ENCODE assay signal across 20 cellular contexts in genomic region chr9:110799396-110799795, GRCh38.
DNase-seq lines count a peak whose midpoint lies in the region; ATAC-seq, FAIRE-seq and TF ChIP-seq lines count a peak whose summit lies in the region.
"Had no signal": no experiment of that assay in that cellular context is flagged by ENCODE, and none has a peak within 500 bp of the region (broad histone marks: within the 10 kb centered on the region; RNA-seq: fewer than 3 reads in every experiment).

No MANE protein-coding gene starts in this region.

- H3K27me3 ChIP-seq in GM12878 (replicated peaks in 1 of 2; ENCODE audit: control insufficient read depth in 2 of 2, insufficient read depth in 2 of 2, low read length in 1 of 2) (no peaks in the 10 kb centered on the region), neuronal stem cell (ENCODE audit: control insufficient read depth in 3 of 3, insufficient read depth in 3 of 3, low read depth in 1 of 3, low read length in 3 of 3) (no peaks in the 10 kb centered on the region)

- H3K4me3 Mint-ChIP-seq in HFFc6, result no peak overlapping the region
- H3K4me3 Mint-ChIP-seq: CD4-positive, alpha-beta memory T cell had no signal

- no peak overlapping the region for H3K4me2 ChIP-seq in GM12878 (ENCODE audit: control insufficient read depth, insufficient read depth)
- H3K4me2 ChIP-seq in neuronal stem cell (ENCODE audit: insufficient read depth, low read length, poor library complexity, severe bottlenecking), result no peak overlapping the region

- H2AK5ac ChIP-seq in neuronal stem cell (ENCODE audit: low read depth, low read length), result no peak overlapping the region

- no peak overlapping the region for H2BK12ac ChIP-seq in neuronal stem cell (ENCODE audit: low read length)

- SMC1A ChIA-PET in GM12878 (lab: Charles Lee; ENCODE audit: uncharacterized antibody, unreplicated experiment), result interaction anchor here (4.0 kb wide), 1 partner anchor 22 kb away, joined by 21 read pairs; no protein-coding TSS in a partner anchor

- BruUV-seq in GM12878 (replicated peaks; lab: Mats Ljungman, UMichigan), result no TSS peak

- H3K4me1 Mint-ChIP-seq in HFFc6 (ENCODE audit: low read depth), result peaks cover 66% of the 10 kb centered on the region
- H3K4me1 Mint-ChIP-seq: CD4-positive, alpha-beta memory T cell had no signal

- no peaks in the 10 kb centered on the region for H3K27me3 Mint-ChIP-seq in HFFc6 (ENCODE audit: insufficient read depth)
- H3K27me3 Mint-ChIP-seq: CD4-positive, alpha-beta memory T cell had no signal

- no peak for TF ChIP-seq EP300 in GM12878 (IDR thresholded peaks at IDR 0.05; ENCODE audit: borderline replicate concordance in 1 of 2, control insufficient read depth in 1 of 2, low read depth in 2 of 2, low read length in 2 of 2)

- no peak overlapping the region for H3K18ac ChIP-seq in neuronal stem cell (ENCODE audit: low read length)

- no peak for TF ChIP-seq POLR2A in GM12878 (IDR thresholded peaks at IDR 0.05; ENCODE audit: low read depth, low read length)

- no peak overlapping the region for H3K4me3 ChIP-seq in GM12878
- H3K4me3 ChIP-seq in neuronal stem cell (ENCODE audit: low read length in 2 of 2), result no peak overlapping the region
- H3K4me3 ChIP-seq: HAP-1, K562 had no signal

- no peaks in the 10 kb centered on the region; the same call in 2 of the 3 replicates for H3K9me3 ChIP-seq in GM12878 (replicated peaks; ENCODE audit: control insufficient read depth, insufficient read depth, low read length)
- H3K9me3 ChIP-seq in neuronal stem cell (replicated peaks in 1 of 2; ENCODE audit: control insufficient read depth in 2 of 2, insufficient read depth in 1 of 2, low read depth in 1 of 2, low read length in 2 of 2), result no peaks in the 10 kb centered on the region
- H3K9me3 ChIP-seq: HAP-1 had no signal

- H3K36me3 ChIP-seq in GM12878 (ENCODE audit: control insufficient read depth in 2 of 2, insufficient read depth in 2 of 2, low read length in 1 of 2) (no peaks in the 10 kb centered on the region), neuronal stem cell (replicated peaks in 1 of 2; ENCODE audit: control insufficient read depth in 2 of 2, insufficient read depth in 2 of 2, low read length in 2 of 2) (no peaks in the 10 kb centered on the region)
- H3K36me3 ChIP-seq: HAP-1 had no signal

- H2AFZ ChIP-seq in GM12878 (ENCODE audit: control insufficient read depth, low read depth, low read length) (no peak overlapping the region), neuronal stem cell (ENCODE audit: low read length) (peak overlapping the region; percentile 5)

- RAD21 ChIA-PET in GM12878 (lab: Charles Lee; ENCODE audit: unreplicated experiment), result no interaction called here

- H3K79me1 ChIP-seq in neuronal stem cell (ENCODE audit: low read depth, low read length), result no peaks in the 10 kb centered on the region

- DNase-seq in EH (ENCODE audit: low read depth) (peak; percentile 34), HFFc6 (peak; percentile 12), GM12878 (ENCODE audit: low read depth, low spot score) (no peak), neuronal stem cell (ENCODE audit: low spot score) (no peak), cerebellum (ENCODE audit: low spot score) (no peak), amniotic stem cell (lab: John Stamatoyannopoulos, UW) (no peak)
- DNase-seq: Calu3; CD4-positive, alpha-beta memory T cell; NCI-H1417 treated with DMSO at 0.1 percent for 48 hours; NCI-H1930; NCI-H2171 treated with DMSO at 0.1 percent for 48 hours; NCI-H446 treated with DMSO at 0.1 percent for 48 hours; OCI-M1 had no signal

- H3K79me2 ChIP-seq in GM12878 (ENCODE audit: control insufficient read depth, insufficient read depth, low read length), result no peaks in the 10 kb centered on the region

- H3K9ac ChIP-seq in GM12878 (ENCODE audit: control insufficient read depth, insufficient read depth, low read length) (no peak overlapping the region), neuronal stem cell (ENCODE audit: low read depth, low read length, poor library complexity) (no peak overlapping the region)

- no peak overlapping the region for H2BK15ac ChIP-seq in neuronal stem cell (ENCODE audit: low read length)

- POLR2A ChIA-PET in GM12878 (lab: Charles Lee), result no interaction called here

- peaks cover 17% of the 10 kb centered on the region for H3K36me3 Mint-ChIP-seq in HFFc6 (ENCODE audit: low read depth)
- H3K36me3 Mint-ChIP-seq: CD4-positive, alpha-beta memory T cell had no signal

- in situ Hi-C loops in GM12878 (cut with MboI), result no loop called here

- H3K27ac Mint-ChIP-seq in HFFc6, result peak overlapping the region; percentile 71
- H3K27ac Mint-ChIP-seq: CD4-positive, alpha-beta memory T cell had no signal

- ATAC-seq in GM12878 (peak; percentile 28; the same call in 1 of the 3 replicates), HG03175 (IDR thresholded peaks at IDR 0.05; ENCODE audit: unreplicated experiment) (no peak)
- ATAC-seq: K562 had no signal

- H3K9me3 Mint-ChIP-seq in HFFc6, result peaks cover 5% of the 10 kb centered on the region

- H2BK120ac ChIP-seq in neuronal stem cell (ENCODE audit: low read depth, low read length), result no peak overlapping the region

- H3K27ac ChIP-seq in GM12878 (ENCODE audit: control insufficient read depth, insufficient read depth) (no peak overlapping the region), neuronal stem cell (replicated peaks; ENCODE audit: low read length) (no peak overlapping the region)
- H3K27ac ChIP-seq: RWPE1 had no signal

- no peak overlapping the region for H2BK5ac ChIP-seq in neuronal stem cell (ENCODE audit: low read length)

- WGBS in GM12878 (ENCODE audit: insufficient coverage, insufficient replicate concordance, low lambda C conversion rate, missing lambda C conversion rate), result 0% methylated on average over 2 of the region's 2 CpGs
- no CpG with 5 or more reads among the region's 2 CpGs for WGBS in neuronal stem cell (ENCODE audit: extremely low coverage in 2 of 2, insufficient read length in 2 of 2, insufficient replicate concordance in 1 of 2), 2 donors

- no peak overlapping the region for H4K8ac ChIP-seq in neuronal stem cell (ENCODE audit: low read depth, low read length)

- no peaks in the 10 kb centered on the region for H4K20me1 ChIP-seq in GM12878 (ENCODE audit: control insufficient read depth, insufficient read depth)

- H4K91ac ChIP-seq in neuronal stem cell (ENCODE audit: low read depth, low read length, poor library complexity), result no peak overlapping the region

- H3K4ac ChIP-seq in neuronal stem cell (ENCODE audit: low read length), result no peak overlapping the region

- CTCF ChIA-PET in GM12878 (lab: Yijun Ruan, JAX), result no interaction called here

- TF ChIP-seq RAD21 in GM12878 (IDR thresholded peaks at IDR 0.05; ENCODE audit: insufficient read depth, low read depth, low read length), result no peak

- H3K23ac ChIP-seq in neuronal stem cell (ENCODE audit: low read depth, low read length, poor library complexity), result no peak overlapping the region

- no peak overlapping the region for H3K14ac ChIP-seq in neuronal stem cell (ENCODE audit: low read length)

- no peak for TF ChIP-seq CTCF in HFFc6 (IDR thresholded peaks at IDR 0.05)
- no peak for TF ChIP-seq CTCF in GM12878 (IDR thresholded peaks at IDR 0.05 in 2 of 3, conservative IDR thresholded peaks at IDR 0.05 in 1 of 3; ENCODE audit: control insufficient read depth in 2 of 3, extremely low read depth in 1 of 3, insufficient read depth in 1 of 3, low read depth in 3 of 3, low read length in 3 of 3)

- peaks cover 6% of the 10 kb centered on the region; the same call in 1 of the 2 replicates for H3K4me1 ChIP-seq in GM12878 (ENCODE audit: control insufficient read depth, insufficient read depth, low read length)
- H3K4me1 ChIP-seq in neuronal stem cell (ENCODE audit: control insufficient read depth in 2 of 2, insufficient read depth in 1 of 2, low read depth in 1 of 2, low read length in 2 of 2), result peaks cover 0 to 14% of the 10 kb centered on the region in 2 donors
- H3K4me1 ChIP-seq: HAP-1 had no signal

- intact Hi-C loops in GM12878 (cut with micrococcal nuclease; ENCODE audit: unreplicated experiment), result no loop called here

- no peak for FAIRE-seq in GM12878 (lab: Jason Lieb, UNC)
- FAIRE-seq: G401.6, GM12891, GM18507, K562 had no signal

TF ChIP-seq in GM12878, 131 proteins besides CTCF, POLR2A, EP300 and RAD21 (continues in another document):
- TF ChIP-seq IRF3 (IDR thresholded peaks at IDR 0.05) (no peak), TCF3 (IDR thresholded peaks at IDR 0.05; ENCODE audit: borderline replicate concordance, insufficient read depth, low read depth, low read length) (no peak), REST (IDR thresholded peaks at IDR 0.05; ENCODE audit: low read depth, low read length) (no peak), TAF1 (IDR thresholded peaks at IDR 0.05; ENCODE audit: borderline replicate concordance, low read depth, low read length) (no peak)

Comparison
In these comparisons a context has a peak if more than half of its experiments do, and no peak if none do; other contexts are left out.
1. DNase-seq: peak in EH (single experiment) and HFFc6 (single experiment); none in GM12878 (single experiment), neuronal stem cell (single experiment), cerebellum (single experiment) and amniotic stem cell (single experiment).